In the genomic region with DNA sequence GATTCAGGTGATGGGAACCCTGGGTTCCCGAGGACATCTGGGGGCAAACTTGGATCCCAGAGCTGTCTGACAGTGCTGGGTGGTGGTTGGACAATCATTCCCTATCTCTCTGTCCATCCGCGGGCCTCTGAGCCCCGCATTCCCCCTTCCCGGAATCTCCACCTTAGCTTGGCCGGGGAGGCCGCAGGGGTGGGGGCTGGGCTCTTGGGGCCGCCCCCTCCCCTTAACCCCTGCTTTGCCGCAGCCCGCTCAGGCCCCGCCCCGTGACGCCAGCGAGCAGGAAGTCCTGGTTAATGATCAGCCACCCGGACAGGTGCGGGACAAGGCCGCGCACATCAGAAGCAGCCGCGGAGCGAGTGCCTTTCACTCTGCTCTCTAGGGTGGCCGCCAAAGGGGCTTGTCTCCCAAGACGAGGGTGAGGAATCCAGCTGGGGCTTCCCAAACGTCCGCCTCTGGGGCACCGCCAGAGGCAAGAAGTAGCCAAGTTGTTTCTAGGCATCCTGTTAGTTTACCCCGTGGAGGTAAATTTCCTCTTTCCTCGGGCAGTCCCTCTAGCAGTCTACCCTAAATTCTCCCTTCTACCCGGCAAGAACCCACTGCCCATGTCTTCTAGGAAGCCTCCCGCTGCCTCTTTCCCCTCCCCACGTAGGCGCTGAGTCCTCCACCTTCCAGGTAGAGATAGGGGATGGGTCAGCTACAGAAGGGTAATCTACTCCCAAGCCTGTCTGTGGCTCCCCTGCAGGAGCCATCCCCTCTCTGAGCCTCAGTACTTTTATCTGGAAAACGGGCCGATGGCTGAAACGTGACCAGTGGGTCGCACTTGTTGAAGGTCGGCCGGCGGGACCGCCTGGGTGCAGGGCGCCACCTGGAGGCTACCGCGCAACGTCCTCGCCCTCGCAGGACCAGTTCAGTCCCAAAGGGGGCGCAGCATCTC, we compare ENCODE assay signal across 8 cellular contexts. TPM values are rescaled to one million over a fixed set of nuclear protein-coding genes. Genes with fewer than 3 reads are reported as not detected.
A peak's percentile ranks its signal among the peaks of the same experiment; 100 is the strongest.
DNase-seq lines count a peak whose midpoint lies in the region; FAIRE-seq and TF ChIP-seq lines count a peak whose summit lies in the region.

No MANE protein-coding gene starts in this region.

- H3K4me3 ChIP-seq in AG04450 (ENCODE audit: low read depth, low read length) = 0 out of 2 replicates have a peak overlapping the region, but pooled peaks have one; percentile 17
- H3K4me3 ChIP-seq in iPS-18a (ENCODE audit: low read length) = peak overlapping the region; percentile 55
- H3K4me3 ChIP-seq in skeletal muscle satellite cell (ENCODE audit: low read length) = no peak overlapping the region

- H3K36me3 ChIP-seq in iPS-18a (ENCODE audit: control insufficient read depth, low read depth, low read length) (no peaks in the 10 kb centered on the region), skeletal muscle satellite cell (ENCODE audit: insufficient read depth, low read length) (peaks cover 8% of the 10 kb centered on the region)

- H3K9me3 ChIP-seq in AG04450 (ENCODE audit: control insufficient read depth, insufficient read depth, low read length) (peaks cover 6% of the 10 kb centered on the region; the same call in 1 of the 2 replicates), iPS-18a (ENCODE audit: control insufficient read depth, low read depth, low read length) (no peaks in the 10 kb centered on the region), skeletal muscle satellite cell (replicated peaks; ENCODE audit: low read length) (no peaks in the 10 kb centered on the region)

- DNase-seq in AG04450 (ENCODE audit: low read depth, low spot score) (peak; percentile 60), GM18507 (ENCODE audit: extremely low spot score, insufficient read length, low read depth) (peak; percentile 68), NCI-H1694 treated with DMSO at 0.1 percent for 48 hours (lab: John Stamatoyannopoulos, UW) (peak; percentile 69), UCSD-AML1 (lab: John Stamatoyannopoulos, UW; ENCODE audit: unreplicated experiment) (peak; percentile 86), middle frontal gyrus (ENCODE audit: extremely low spot score, low spot score) (no peak)

- H3K27ac Mint-ChIP-seq in brain = peak overlapping the region; percentile 55 to 91 (median 61)

- CTCF ChIA-PET in AG04450 (lab: Charles Lee) = interaction anchor here (0.6 to 2.5 kb wide), 7 partner anchors 18 to 134 kb away, joined by 3 to 22 read pairs (median 4); a partner anchor contains a TSS

- FAIRE-seq in GM18507 (lab: Jason Lieb, UNC) = peak; percentile 94

- no peak overlapping the region for H3K27ac ChIP-seq in AG04450 (ENCODE audit: low read depth, low read length)
- H3K27ac ChIP-seq in iPS-18a (ENCODE audit: low read length) = peak overlapping the region; percentile 21

- TF ChIP-seq CTCF in AG04450 (IDR thresholded peaks at IDR 0.05; ENCODE audit: low read depth, low read length) = peak; percentile 98
- TF ChIP-seq CTCF in brain (conservative IDR thresholded peaks at IDR 0.05) = peak; percentile 97 to 98

- H3K4me1 ChIP-seq in iPS-18a (ENCODE audit: control insufficient read depth, low read depth, low read length) (peaks cover 17% of the 10 kb centered on the region), skeletal muscle satellite cell (ENCODE audit: control insufficient read depth, insufficient read depth, low read length) (peaks cover 31% of the 10 kb centered on the region)

- POLR2A ChIA-PET in AG04450 (lab: Yijun Ruan, JAX) = no interaction called here

- H3K27me3 Mint-ChIP-seq in brain = peaks cover 6% of the 10 kb centered on the region

- peak overlapping the region; percentile 25 for H3K4me2 ChIP-seq in skeletal muscle satellite cell (ENCODE audit: low read length)

- peaks cover 10% of the 10 kb centered on the region for H3K36me3 Mint-ChIP-seq in brain

- H3K9ac ChIP-seq in iPS-18a (ENCODE audit: low read length) (peak overlapping the region; percentile 16), skeletal muscle satellite cell (ENCODE audit: low read depth, low read length) (no peak overlapping the region)

- peak overlapping the region; percentile 75 to 84 (median 81) for H3K4me3 Mint-ChIP-seq in brain

- H3K9me3 Mint-ChIP-seq in brain = peaks cover 0 to 2% (median 0%) of the 10 kb centered on the region in 5 experiments

- H3K27me3 ChIP-seq in AG04450 (ENCODE audit: control insufficient read depth, insufficient read depth, low read length) (no peaks in the 10 kb centered on the region), iPS-18a (ENCODE audit: control insufficient read depth, insufficient read depth, low read length) (no peaks in the 10 kb centered on the region), skeletal muscle satellite cell (ENCODE audit: control insufficient read depth, insufficient read depth, low read length) (no peaks in the 10 kb centered on the region)

- H3K4me1 Mint-ChIP-seq in brain = peaks cover 39% of the 10 kb centered on the region

RNA-seq across cellular contexts. Expression of a gene that starts 3.0 kb away (rescaled TPM):
- polyA plus RNA-seq in AG04450 (2011; rRNA removed) = 5.0 and 6.5 TPM in 2 replicates
- 5.9 and 7.0 TPM in 2 replicates for polyA minus RNA-seq in AG04450 (2011; rRNA and poly(A)+ RNA removed)
- polyA plus RNA-seq in brain (ENCODE audit: insufficient read depth, low read depth, low replicate concordance) = 33.3 TPM
- 18.3 and 24.2 TPM in 2 replicates for total RNA-seq in skeletal muscle satellite cell (2012; rRNA removed)

RNA-seq across cellular contexts. Expression of a gene that starts 18.8 kb away (rescaled TPM):
- not detected in 2 replicates for polyA plus RNA-seq in AG04450 (2011; rRNA removed)
- not detected in 2 replicates for polyA minus RNA-seq in AG04450 (2011; rRNA and poly(A)+ RNA removed)
- not detected for polyA plus RNA-seq in brain (ENCODE audit: insufficient read depth, low read depth, low replicate concordance)
- total RNA-seq in skeletal muscle satellite cell (2012; rRNA removed) = not detected in 2 replicates

RNA-seq across cellular contexts. Expression of a gene that starts 19.5 kb away (rescaled TPM):
- polyA plus RNA-seq in AG04450 (2011; rRNA removed) = 1.4 and 1.6 TPM in 2 replicates
- 0.70 and 1.4 TPM in 2 replicates for polyA minus RNA-seq in AG04450 (2011; rRNA and poly(A)+ RNA removed)
- 14.1 TPM for polyA plus RNA-seq in brain (ENCODE audit: insufficient read depth, low read depth, low replicate concordance)
- total RNA-seq in skeletal muscle satellite cell (2012; rRNA removed) = 1.0 and 2.2 TPM in 2 replicates

RNA-seq across cellular contexts. Expression of a gene that starts 20.0 kb away (rescaled TPM):
- polyA plus RNA-seq in AG04450 (2011; rRNA removed) (54.3 and 63.1 TPM in 2 replicates), brain (ENCODE audit: insufficient read depth, low read depth, low replicate concordance) (71.2 TPM)
- 71.8 and 83.3 TPM in 2 replicates for polyA minus RNA-seq in AG04450 (2011; rRNA and poly(A)+ RNA removed)
- total RNA-seq in skeletal muscle satellite cell (2012; rRNA removed) = 40.3 and 45.2 TPM in 2 replicates

RNA-seq across cellular contexts. Expression of a gene that starts 31.7 kb away (rescaled TPM):
- polyA plus RNA-seq in AG04450 (2011; rRNA removed) = not detected in 2 replicates
- polyA minus RNA-seq in AG04450 (2011; rRNA and poly(A)+ RNA removed) = not detected in 2 replicates
- polyA plus RNA-seq in brain (ENCODE audit: insufficient read depth, low read depth, low replicate concordance) = not detected
- total RNA-seq in skeletal muscle satellite cell (2012; rRNA removed) = not detected in 2 replicates
